19 cellular contexts compared by ENCODE assay signal in the genomic region with DNA sequence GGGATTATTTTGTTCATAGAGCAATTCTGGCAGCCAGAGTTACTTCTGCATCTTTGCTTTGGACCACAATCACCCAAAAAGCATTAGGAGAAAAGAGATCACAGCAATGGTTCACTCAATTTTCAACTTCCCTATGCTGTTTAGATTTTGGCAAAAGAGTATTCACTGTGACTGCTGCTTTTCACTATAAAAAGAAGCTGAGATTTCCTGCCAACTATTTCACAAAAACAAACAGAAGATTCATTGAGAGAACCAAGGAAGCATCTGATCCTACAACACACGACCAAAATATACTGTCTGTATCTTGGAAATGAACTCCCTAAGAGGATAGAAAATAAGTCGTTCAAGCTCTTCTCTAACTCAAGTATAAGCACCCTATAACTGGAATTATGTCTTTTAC.
"Had no signal": no experiment of that assay in that cellular context is flagged by ENCODE, and none has a peak within 500 bp of the region (broad histone marks: within the 10 kb centered on the region; RNA-seq: fewer than 3 reads in every experiment).

No MANE protein-coding gene starts in this region.

- FAIRE-seq: kidney had no signal

- H3K36me3 ChIP-seq: brain microvascular endothelial cell, gastrocnemius medialis, tibial artery, upper lobe of right lung had no signal

- H3K4me3 ChIP-seq: gastrocnemius medialis, skin epidermis, tibial artery, upper lobe of right lung had no signal

- H3K27me3 ChIP-seq: brain microvascular endothelial cell, gastrocnemius medialis, tibial artery, upper lobe of right lung had no signal

- H3K27ac ChIP-seq: brain microvascular endothelial cell, gastrocnemius medialis, tibial artery, upper lobe of right lung had no signal

- H3K9me3 ChIP-seq: gastrocnemius medialis, tibial artery, upper lobe of right lung had no signal

- DNase-seq: activated CD4-positive, alpha-beta T cell treated with anti-CD3 and anti-CD28 coated beads for 36 hours; activated CD4-positive, CD25-positive, alpha-beta regulatory T cell; activated CD8-positive, alpha-beta memory T cell treated with anti-CD3 and anti-CD28 coated beads, Interleukin-2, amount 10 ng/mL, durations not matched to agents 7 days and 5 days; activated CD8-positive, alpha-beta T cell treated with anti-CD3 and anti-CD28 coated beads, Interleukin-2, amount 10 ng/mL, durations not matched to agents 7 days and 5 days; activated naive CD4-positive, alpha-beta T cell; activated T-cell treated with anti-CD3 and anti-CD28 coated beads for 4 hours; activated T-cell treated with anti-CD3 and anti-CD28 coated beads, Interleukin-2, amount 50 U/mL, for 72 hours; aorta; brain microvascular endothelial cell; effector CD4-positive, alpha-beta T cell; gastrocnemius medialis; kidney; natural killer cell; retina; stimulated activated CD4-positive, alpha-beta T cell treated with anti-CD3 and anti-CD28 coated beads, Interleukin-12 subunit alpha, Interleukin-12 subunit beta, amount 100 ng/mL, for 4 hours; stimulated activated CD4-positive, alpha-beta T cell treated with anti-CD3 and anti-CD28 coated beads, Interleukin-4, amount 100 ng/mL, for 1 hour; tibial artery; upper lobe of right lung had no signal

- H3K4me1 ChIP-seq: gastrocnemius medialis, tibial artery, upper lobe of right lung had no signal
